ENCODE assay signal across 19 cellular contexts in genomic region chr11:117620659-117621058, GRCh38.
"Had no signal": no experiment of that assay in that cellular context is flagged by ENCODE, and none has a peak within 500 bp of the region (broad histone marks: within the 10 kb centered on the region; RNA-seq: fewer than 3 reads in every experiment).

No MANE protein-coding gene starts in this region.

- DNase-seq: activated CD4-positive, alpha-beta T cell treated with anti-CD3 and anti-CD28 coated beads, Interleukin-2, amount 10 ng/mL, durations not matched to agents 24 days and 14 days; activated CD4-positive, CD25-positive, alpha-beta regulatory T cell; activated CD4-positive, CD25-positive, alpha-beta regulatory T cell treated with anti-CD3 and anti-CD28 coated beads, Interleukin-2, amount 50 U/mL, for 72 hours; activated CD8-positive, alpha-beta memory T cell treated with anti-CD3 and anti-CD28 coated beads, Interleukin-2, amount 10 ng/mL, durations not matched to agents 7 days and 5 days; activated CD8-positive, alpha-beta memory T cell treated with anti-CD3 and anti-CD28 coated beads, Interleukin-2, amount 50 U/mL, for 4 hours; activated gamma-delta T cell treated with Interleukin-2 at 50 U/mL for 16 hours; activated naive CD4-positive, alpha-beta T cell treated with anti-CD3 and anti-CD28 coated beads, Interleukin-2, amount 50 U/mL, for 16 hours; activated naive CD4-positive, alpha-beta T cell treated with Interleukin-2 at 50 U/mL for 16 hours; activated T-cell treated with anti-CD3 and anti-CD28 coated beads, Interleukin-2, amount 50 U/mL, for 1 hour; amniotic stem cell; central memory CD4-positive, alpha-beta T cell; effector memory CD4-positive, alpha-beta T cell; endodermal cell had no signal

- H3K27me3 ChIP-seq: colonic mucosa had no signal

- ATAC-seq: activated CD4-positive, alpha-beta T cell treated with anti-CD3 and anti-CD28 coated beads for 36 hours; activated CD8-positive, alpha-beta memory T cell treated with anti-CD3 and anti-CD28 coated beads, Interleukin-2, amount 10 ng/mL, durations not matched to agents 7 days and 5 days; activated CD8-positive, alpha-beta T cell treated with anti-CD3 and anti-CD28 coated beads, Interleukin-2, amount 10 ng/mL, durations not matched to agents 7 days and 5 days; esophagus mucosa had no signal

- FAIRE-seq: astrocyte, frontal cortex had no signal

- H3K4me3 ChIP-seq: colonic mucosa had no signal

- H3K9me3 ChIP-seq: colonic mucosa had no signal

- H3K36me3 ChIP-seq: colonic mucosa had no signal

- H3K4me1 ChIP-seq: colonic mucosa had no signal

- H3K27ac ChIP-seq: colonic mucosa had no signal
